In genomic region chr11:67199751-67200150, GRCh38 we compare ENCODE assay signal across 27 cellular contexts.
"Had no signal": no experiment of that assay in that cellular context is flagged by ENCODE, and none has a peak within 500 bp of the region (broad histone marks: within the 10 kb centered on the region; RNA-seq: fewer than 3 reads in every experiment).

No MANE protein-coding gene starts in this region.

- H3K4me1 ChIP-seq: left ventricle myocardium inferior, neural progenitor cell, parathyroid adenoma, testis, tibial artery had no signal

- H3K27me3 Mint-ChIP-seq: naive thymus-derived CD4-positive, alpha-beta T cell; stimulated activated naive B cell treated with anti-CD40 and anti-IgM and Interleukin-4, amounts not matched to agents 10 μg/mL and 1 μg/mL and 100 μg/mL, for 72 hours had no signal

- H3K4me1 Mint-ChIP-seq: nephron progenitor cell; neural progenitor cell; stimulated activated naive B cell treated with anti-CD40 and anti-IgM and Interleukin-4, amounts not matched to agents 10 μg/mL and 1 μg/mL and 100 μg/mL, for 72 hours had no signal

- H3K27me3 ChIP-seq: hepatocyte, neural progenitor cell, neutrophil, stomach, testis, tibial artery, upper lobe of right lung had no signal

- H3K9me3 ChIP-seq: left ventricle myocardium inferior, mucosa of descending colon, neutrophil, stomach, testis, tibial artery, upper lobe of right lung had no signal

- H3K27ac Mint-ChIP-seq: nephron progenitor cell, neural progenitor cell had no signal

- H3K9me3 Mint-ChIP-seq: naive thymus-derived CD4-positive, alpha-beta T cell; nephron progenitor cell; neural progenitor cell; stimulated activated naive B cell treated with anti-CD40 and anti-IgM and Interleukin-4, amounts not matched to agents 10 μg/mL and 1 μg/mL and 100 μg/mL, for 72 hours had no signal

- H3K4me3 Mint-ChIP-seq: naive thymus-derived CD4-positive, alpha-beta T cell; nephron progenitor cell; neural progenitor cell; stimulated activated naive B cell treated with anti-CD40 and anti-IgM and Interleukin-4, amounts not matched to agents 10 μg/mL and 1 μg/mL and 100 μg/mL, for 72 hours had no signal

- ATAC-seq: mucosa of descending colon; naive thymus-derived CD4-positive, alpha-beta T cell; right cardiac atrium; sciatic nerve; stimulated activated naive B cell treated with anti-CD40 and anti-IgM and Interleukin-4, amounts not matched to agents 10 μg/mL and 1 μg/mL and 100 μg/mL, for 72 hours; stimulated activated naive CD8-positive, alpha-beta T cell treated with anti-CD3 and anti-CD28 coated beads, Interleukin-15, Interleukin-2, amounts not matched to agents 100 U/mL and 50 U/mL, for 24 hours; upper lobe of right lung had no signal

- H3K36me3 ChIP-seq: neural progenitor cell had no signal

- H3K27ac ChIP-seq: hepatocyte, left ventricle myocardium inferior, neural progenitor cell, neutrophil, parathyroid adenoma, skin epidermis, stomach, testis, tibial artery, upper lobe of right lung had no signal

- H3K4me3 ChIP-seq: hepatocyte, left ventricle myocardium inferior, lung, mucosa of descending colon, neural progenitor cell, skin epidermis, stomach, testis, tibial artery, upper lobe of right lung had no signal

- DNase-seq: islet precursor cell; left ventricle myocardium inferior; mesendoderm; midbrain; mucosa of descending colon; naive thymus-derived CD4-positive, alpha-beta T cell; nephron progenitor cell; occipital lobe; right cardiac atrium; stimulated activated CD4-positive, alpha-beta T cell treated with anti-CD3 and anti-CD28 coated beads, Interleukin-12 subunit alpha, Interleukin-12 subunit beta, amount 100 ng/mL, for 4 hours; stimulated activated CD4-positive, alpha-beta T cell treated with anti-CD3 and anti-CD28 coated beads, Interleukin-15, amount 100 ng/mL, for 24 hours; stimulated activated CD4-positive, alpha-beta T cell treated with anti-CD3 and anti-CD28 coated beads, Interleukin-2, amount 100 ng/mL, for 24 hours; stimulated activated CD4-positive, alpha-beta T cell treated with anti-CD3 and anti-CD28 coated beads, Interleukin-4, amount 100 ng/mL, for 1 hour; stimulated activated naive B cell treated with anti-CD40 and anti-IgM and Interleukin-4, amounts not matched to agents 10 μg/mL and 1 μg/mL and 100 μg/mL, for 72 hours; stimulated activated naive CD8-positive, alpha-beta T cell treated with anti-CD3 and anti-CD28 coated beads, Interleukin-15, Interleukin-2, amounts not matched to agents 100 U/mL and 50 U/mL, for 24 hours; stomach; testis; tibial artery; trophoblast cell; upper lobe of right lung had no signal
